Comparison of ENCODE assay signal across 8 cellular contexts in genomic region chr5:107542428-107542827, GRCh38.
A peak's percentile ranks its signal among the peaks of the same experiment; 100 is the strongest.
DNase-seq lines count a peak whose midpoint lies in the region; ATAC-seq and TF ChIP-seq lines count a peak whose summit lies in the region.

No MANE protein-coding gene starts in this region.

- H3K4me1 ChIP-seq in thyroid gland: no peaks in the 10 kb centered on the region

- H3K27ac ChIP-seq in SK-N-MC (no peak overlapping the region), thyroid gland (no peak overlapping the region)

- 34 to 37% methylated on average over 4 of the region's 4 CpGs for WGBS in thyroid gland, 2 donors

- no peak overlapping the region for H3K9ac ChIP-seq in SK-N-MC (ENCODE audit: insufficient read length)

- ATAC-seq in HG03159 (IDR thresholded peaks at IDR 0.05; ENCODE audit: unreplicated experiment): peak; percentile 35

- no peak for TF ChIP-seq POLR2A in thyroid gland (IDR thresholded peaks at IDR 0.05)

- in situ Hi-C loops in G401 (cut with HindIII; ENCODE audit: low sequenced_read_pairs): no loop called here

- DNase-seq in COLO668 (lab: John Stamatoyannopoulos, UW; ENCODE audit: unreplicated experiment): peak; percentile 74
- no peak for DNase-seq in SK-N-MC (ENCODE audit: low read depth, low spot score)
- DNase-seq in hepatic stellate cell (ENCODE audit: low spot score): peak; percentile 18
- peak; percentile 35 to 46 for DNase-seq in thyroid gland
- no peak for DNase-seq in GM10266 (ENCODE audit: extremely low spot score)
- no peak for DNase-seq in G401 (ENCODE audit: low spot score)
- no peak for DNase-seq in inferior parietal cortex (ENCODE audit: extremely low spot score)

- H3K9me3 ChIP-seq in SK-N-MC (ENCODE audit: low read depth, low read length) (no peaks in the 10 kb centered on the region), thyroid gland (no peaks in the 10 kb centered on the region)

- no peaks in the 10 kb centered on the region for H3K27me3 ChIP-seq in thyroid gland

- H3K4me3 ChIP-seq in SK-N-MC: peak overlapping the region; percentile 32
- H3K4me3 ChIP-seq in thyroid gland (replicated peaks in 1 of 3): no peak overlapping the region

- TF ChIP-seq CTCF in thyroid gland (IDR thresholded peaks at IDR 0.05): no peak
- no peak for TF ChIP-seq CTCF in GM10266 (IDR thresholded peaks at IDR 0.05; ENCODE audit: control insufficient read depth, insufficient read depth, low read depth, missing control alignments)

- intact Hi-C loops in thyroid gland (cut with DNase I): no loop called here

- no peaks in the 10 kb centered on the region for H3K36me3 ChIP-seq in SK-N-MC (ENCODE audit: insufficient read depth, low read length)
- H3K36me3 ChIP-seq in thyroid gland: no peaks in the 10 kb centered on the region

Comparison
In these comparisons a context has a peak if more than half of its experiments do, and no peak if none do; other contexts are left out.
1. DNase-seq: peak in COLO668 (single experiment), hepatic stellate cell (single experiment) and thyroid gland (2 of 2); none in SK-N-MC (single experiment), GM10266 (single experiment), G401 (single experiment) and inferior parietal cortex (single experiment).